8 cellular contexts compared by ENCODE assay signal in the genomic region with DNA sequence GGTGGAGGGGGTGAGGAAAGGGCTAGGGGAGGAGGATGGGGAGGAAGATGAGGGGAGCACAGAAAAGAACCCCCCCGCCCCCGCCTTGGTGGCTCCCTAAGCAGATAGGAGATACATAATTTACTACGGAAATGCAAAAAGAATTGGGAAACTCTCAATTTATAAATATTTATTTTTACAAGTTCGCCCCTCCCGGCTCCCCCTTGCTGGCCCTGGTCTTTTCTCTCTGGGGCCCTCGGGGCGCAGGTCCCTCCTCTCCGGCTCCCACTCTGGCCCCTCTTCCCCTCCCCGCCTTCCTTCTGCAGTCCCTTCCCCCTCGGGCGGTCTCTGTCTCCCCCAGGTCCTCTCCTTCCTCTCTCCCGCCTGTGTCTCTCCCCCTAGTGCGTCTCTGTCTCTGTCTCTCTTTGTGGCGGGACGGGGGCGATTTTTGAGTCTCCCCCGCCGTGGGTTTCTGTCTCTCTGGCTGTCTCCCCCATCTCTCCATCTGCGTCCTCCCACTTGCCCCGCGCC.
DNase-seq lines count a peak whose midpoint lies in the region; ATAC-seq and TF ChIP-seq lines count a peak whose summit lies in the region.

No MANE protein-coding gene starts in this region.

- peak overlapping the region; percentile 82 for H3K9ac ChIP-seq in neuronal stem cell (ENCODE audit: low read depth, low read length, poor library complexity)

- H2BK120ac ChIP-seq in neuronal stem cell (ENCODE audit: low read depth, low read length) = peak overlapping the region; percentile 84

- WGBS in esophagus muscularis mucosa = 6% methylated on average over 21 of the region's 21 CpGs
- no CpG with 5 or more reads among the region's 21 CpGs for WGBS in neuronal stem cell (ENCODE audit: extremely low coverage in 2 of 2, insufficient read length in 2 of 2, insufficient replicate concordance in 1 of 2), 2 donors

- TF ChIP-seq CTCF in Panc1 (IDR thresholded peaks at IDR 0.05) (no peak), esophagus muscularis mucosa (IDR thresholded peaks at IDR 0.05) (no peak)

- H3K4me3 ChIP-seq in CD4-positive, alpha-beta memory T cell (ENCODE audit: low read length in 2 of 2) = no peak overlapping the region
- H3K4me3 ChIP-seq in Panc1 (ENCODE audit: low read depth in 2 of 2, low read length in 2 of 2) = peak overlapping the region; percentile 43 to 48
- peak overlapping the region; percentile 43 to 63 (median 48) for H3K4me3 ChIP-seq in esophagus muscularis mucosa
- H3K4me3 ChIP-seq in neuronal stem cell (ENCODE audit: low read length in 2 of 2) = peak overlapping the region; percentile 41 to 71

- peaks cover 0 to 7% (median 3%) of the 10 kb centered on the region in 4 donors for H3K4me1 Mint-ChIP-seq in CD4-positive, alpha-beta memory T cell

- H3K27ac Mint-ChIP-seq in CD4-positive, alpha-beta memory T cell = peak overlapping the region in 1 of 7 donors; percentile 17

- H3K9me3 Mint-ChIP-seq in CD4-positive, alpha-beta memory T cell = peaks cover 0 to 13% (median 7%) of the 10 kb centered on the region in 8 donors

- H3K23ac ChIP-seq in neuronal stem cell (ENCODE audit: low read depth, low read length, poor library complexity) = peak overlapping the region; percentile 31

- H3K27ac ChIP-seq in CD4-positive, alpha-beta memory T cell (ENCODE audit: low read depth, low read length) = no peak overlapping the region
- H3K27ac ChIP-seq in Panc1 (ENCODE audit: low read length) (peak overlapping the region; percentile 88), esophagus muscularis mucosa (replicated peaks in 1 of 4) (peak overlapping the region; percentile 60 to 75 (median 71)), neuronal stem cell (replicated peaks; ENCODE audit: low read length) (peak overlapping the region; percentile 91)

- H3K14ac ChIP-seq in neuronal stem cell (ENCODE audit: low read length) = peak overlapping the region; percentile 76

- peak overlapping the region; percentile 91 for H3K4me2 ChIP-seq in neuronal stem cell (ENCODE audit: insufficient read depth, low read length, poor library complexity, severe bottlenecking)

- peak overlapping the region in 5 of 8 donors; percentile 21 to 47 (median 41) for H3K4me3 Mint-ChIP-seq in CD4-positive, alpha-beta memory T cell

- H2AFZ ChIP-seq in neuronal stem cell (ENCODE audit: low read length) = peak overlapping the region; percentile 95

- no peak for TF ChIP-seq EP300 in esophagus muscularis mucosa (IDR thresholded peaks at IDR 0.05)

- peak overlapping the region; percentile 91 for H2AK5ac ChIP-seq in neuronal stem cell (ENCODE audit: low read depth, low read length)

- H3K18ac ChIP-seq in neuronal stem cell (ENCODE audit: low read length) = peak overlapping the region; percentile 99

- H3K4me1 ChIP-seq in CD4-positive, alpha-beta memory T cell (ENCODE audit: insufficient read depth, low read length) = peaks cover 5% of the 10 kb centered on the region
- H3K4me1 ChIP-seq in Panc1 (ENCODE audit: control insufficient read depth, insufficient read depth, low read length) = peaks cover 29% of the 10 kb centered on the region
- peaks cover 18 to 33% (median 32%) of the 10 kb centered on the region in 4 donors for H3K4me1 ChIP-seq in esophagus muscularis mucosa
- peaks cover 26 to 40% of the 10 kb centered on the region in 2 donors for H3K4me1 ChIP-seq in neuronal stem cell (ENCODE audit: control insufficient read depth in 2 of 2, insufficient read depth in 1 of 2, low read depth in 1 of 2, low read length in 2 of 2)

- peak overlapping the region; percentile 40 for H2BK15ac ChIP-seq in neuronal stem cell (ENCODE audit: low read length)

- no peak for DNase-seq in CD4-positive, alpha-beta memory T cell
- DNase-seq in Panc1 (ENCODE audit: low read depth, low spot score) (no peak), esophagus muscularis mucosa (ENCODE audit: extremely low spot score) (no peak), neuronal stem cell (ENCODE audit: low spot score) (no peak), cortex of kidney (lab: John Stamatoyannopoulos, UW) (no peak), CD1c-positive myeloid dendritic cell (ENCODE audit: extremely low spot score) (no peak), NCI-H2196 (lab: John Stamatoyannopoulos, UW; ENCODE audit: unreplicated experiment) (no peak), germinal center (ENCODE audit: low spot score) (no peak)

- in situ Hi-C loops in Panc1 (cut with HindIII; ENCODE audit: low pct_unique_long_range_greater_than_20kb, low sequenced_read_pairs) = no loop called here

- no peak for ATAC-seq in Panc1

- no TSS peak for BruUV-seq in Panc1 (replicated peaks; lab: Mats Ljungman, UMichigan)

- H3K79me1 ChIP-seq in neuronal stem cell (ENCODE audit: low read depth, low read length) = no peaks in the 10 kb centered on the region

- H3K4ac ChIP-seq in neuronal stem cell (ENCODE audit: low read length) = peak overlapping the region; percentile 47

- no peaks in the 10 kb centered on the region for H3K9me3 ChIP-seq in CD4-positive, alpha-beta memory T cell (ENCODE audit: control insufficient read depth in 1 of 2, low read length in 2 of 2)
- H3K9me3 ChIP-seq in Panc1 (ENCODE audit: control insufficient read depth, insufficient read depth, low read depth, low read length) (0 out of 2 replicates have a peak, but pooled peaks cover 4% of the 10 kb centered on the region), esophagus muscularis mucosa (peaks cover 0 to 14% (median 8%) of the 10 kb centered on the region in 4 donors), neuronal stem cell (replicated peaks in 1 of 2; ENCODE audit: control insufficient read depth in 2 of 2, insufficient read depth in 1 of 2, low read depth in 1 of 2, low read length in 2 of 2) (peaks cover 0 to 2% of the 10 kb centered on the region in 2 donors)

- peak overlapping the region; percentile 52 for H2BK12ac ChIP-seq in neuronal stem cell (ENCODE audit: low read length)

- H4K91ac ChIP-seq in neuronal stem cell (ENCODE audit: low read depth, low read length, poor library complexity) = no peak overlapping the region

- CTCF ChIA-PET in CD4-positive, alpha-beta memory T cell (lab: Charles Lee; ENCODE audit: partially characterized antibody) = no interaction called here
- CTCF ChIA-PET in Panc1 (lab: Charles Lee) = no interaction called here

- POLR2A ChIA-PET in CD4-positive, alpha-beta memory T cell (lab: Charles Lee; ENCODE audit: partially characterized antibody) = interaction anchor here (1.2 kb wide), 1 partner anchor 61 kb away, joined by 4 read pairs; no protein-coding TSS in a partner anchor
- POLR2A ChIA-PET in Panc1 (lab: Charles Lee) = interaction anchor here (0.6 kb wide), 2 partner anchors 59 to 181 kb away, joined by 4 to 13 read pairs; no protein-coding TSS in a partner anchor

- no peak overlapping the region for H4K8ac ChIP-seq in neuronal stem cell (ENCODE audit: low read depth, low read length)

- no peak for TF ChIP-seq POLR2A in esophagus muscularis mucosa (IDR thresholded peaks at IDR 0.05; ENCODE audit: low read depth)

- intact Hi-C loops in CD4-positive, alpha-beta memory T cell (cut with micrococcal nuclease) = no loop called here
- intact Hi-C loops in Panc1 (cut with micrococcal nuclease; ENCODE audit: unreplicated experiment) (no loop called here), esophagus muscularis mucosa (cut with DNase I) (no loop called here)

- H3K27me3 ChIP-seq in CD4-positive, alpha-beta memory T cell (ENCODE audit: insufficient read depth, low read length) = no peaks in the 10 kb centered on the region
- no peaks in the 10 kb centered on the region for H3K27me3 ChIP-seq in Panc1 (ENCODE audit: control insufficient read depth, insufficient read depth, low read length)
- H3K27me3 ChIP-seq in esophagus muscularis mucosa = peaks cover 0 to 14% (median 3%) of the 10 kb centered on the region in 4 donors
- H3K27me3 ChIP-seq in neuronal stem cell (ENCODE audit: control insufficient read depth in 3 of 3, insufficient read depth in 3 of 3, low read depth in 1 of 3, low read length in 3 of 3) = no peaks in the 10 kb centered on the region

- no peaks in the 10 kb centered on the region for H3K36me3 Mint-ChIP-seq in CD4-positive, alpha-beta memory T cell

- H3K36me3 ChIP-seq in CD4-positive, alpha-beta memory T cell (ENCODE audit: insufficient read depth, low read length) = no peaks in the 10 kb centered on the region
- H3K36me3 ChIP-seq in Panc1 (ENCODE audit: control insufficient read depth, insufficient read depth, low read length) (no peaks in the 10 kb centered on the region), esophagus muscularis mucosa (no peaks in the 10 kb centered on the region), neuronal stem cell (replicated peaks in 1 of 2; ENCODE audit: control insufficient read depth in 2 of 2, insufficient read depth in 2 of 2, low read length in 2 of 2) (no peaks in the 10 kb centered on the region)

- H2BK5ac ChIP-seq in neuronal stem cell (ENCODE audit: low read length) = peak overlapping the region; percentile 97

- H3K27me3 Mint-ChIP-seq in CD4-positive, alpha-beta memory T cell = peaks cover 0 to 4% of the 10 kb centered on the region in 2 donors

Comparison
In these comparisons a context has a peak if more than half of its experiments do, and no peak if none do; other contexts are left out.
1. H3K4me3 ChIP-seq: peak in Panc1 (2 of 2), esophagus muscularis mucosa (4 of 4) and neuronal stem cell (2 of 2); none in CD4-positive, alpha-beta memory T cell (0 of 2).